In genomic region chr3:100246999-100247398, GRCh38 we compare ENCODE assay signal across 22 cellular contexts.
"Had no signal": no experiment of that assay in that cellular context is flagged by ENCODE, and none has a peak within 500 bp of the region (broad histone marks: within the 10 kb centered on the region; RNA-seq: fewer than 3 reads in every experiment).

No MANE protein-coding gene starts in this region.

- H3K4me1 Mint-ChIP-seq: endodermal cell had no signal

- H3K27ac Mint-ChIP-seq: dendritic cell treated with granulocyte-macrophage colony-stimulating factor and Interleukin-4, amounts not matched to agents 40 ng/mL and 50 ng/mL, for 4 days; effector memory CD8-positive, alpha-beta T cell; endodermal cell had no signal

- H3K9me3 Mint-ChIP-seq: effector memory CD8-positive, alpha-beta T cell had no signal

- ATAC-seq: effector memory CD8-positive, alpha-beta T cell; esophagus mucosa; foreskin keratinocyte; gastrocnemius medialis; gastroesophageal sphincter; heart left ventricle; heart right ventricle had no signal

- DNase-seq: colonic mucosa; cortex of kidney; dermis blood vessel endothelial cell; dorsolateral prefrontal cortex; effector CD4-positive, alpha-beta T cell; effector CD8-positive, alpha-beta T cell; effector memory CD4-positive, alpha-beta T cell; effector memory CD8-positive, alpha-beta T cell; endodermal cell; erythroblast; esophagus squamous epithelium; foreskin fibroblast; foreskin keratinocyte; foreskin melanocyte; gastrocnemius medialis; glutamatergic neuron; head of caudate nucleus; heart left ventricle; heart right ventricle had no signal

- H3K4me3 Mint-ChIP-seq: dendritic cell treated with granulocyte-macrophage colony-stimulating factor and Interleukin-4, amounts not matched to agents 40 ng/mL and 50 ng/mL, for 4 days; effector memory CD8-positive, alpha-beta T cell; endodermal cell had no signal

- H3K27me3 Mint-ChIP-seq: dendritic cell treated with granulocyte-macrophage colony-stimulating factor and Interleukin-4, amounts not matched to agents 40 ng/mL and 50 ng/mL, for 4 days had no signal
